8 cellular contexts compared by ENCODE assay signal in genomic region chr13:75635101-75635620, GRCh38. TPM values are rescaled to one million over a fixed set of nuclear protein-coding genes. Genes with fewer than 3 reads are reported as not detected.
DNase-seq lines count a peak whose midpoint lies in the region; ATAC-seq and TF ChIP-seq lines count a peak whose summit lies in the region.

No MANE protein-coding gene starts in this region.

- H4K20me1 ChIP-seq in OCI-LY3 (ENCODE audit: insufficient read depth, low read length) = no peaks in the 10 kb centered on the region

- no peak overlapping the region for H2BK120ac ChIP-seq in neuronal stem cell (ENCODE audit: low read depth, low read length)

- no peak overlapping the region for H3K27ac ChIP-seq in OCI-LY3 (ENCODE audit: low read length)
- peak overlapping the region in 1 of 2 donors; percentile 47 for H3K27ac ChIP-seq in esophagus (ENCODE audit: low read depth in 2 of 2, low read length in 1 of 2)
- H3K27ac ChIP-seq in neuronal stem cell (replicated peaks; ENCODE audit: low read length) = no peak overlapping the region

- H2BK15ac ChIP-seq in neuronal stem cell (ENCODE audit: low read length) = no peak overlapping the region

- no peak overlapping the region for H4K8ac ChIP-seq in neuronal stem cell (ENCODE audit: low read depth, low read length)

- ATAC-seq in HG02623 (IDR thresholded peaks at IDR 0.05; ENCODE audit: unreplicated experiment) = no peak

- H3K9me3 ChIP-seq in OCI-LY3 (ENCODE audit: insufficient read depth, low read length) = no peaks in the 10 kb centered on the region
- H3K9me3 ChIP-seq in esophagus (ENCODE audit: control insufficient read depth in 2 of 2, insufficient read depth in 1 of 2, low read depth in 1 of 2, low read length in 1 of 2) = no peaks in the 10 kb centered on the region
- no peaks in the 10 kb centered on the region for H3K9me3 ChIP-seq in neuronal stem cell (replicated peaks in 1 of 2; ENCODE audit: control insufficient read depth in 2 of 2, insufficient read depth in 1 of 2, low read depth in 1 of 2, low read length in 2 of 2)

- peak; percentile 29 for DNase-seq in GM03348 (ENCODE audit: low spot score)
- no peak for DNase-seq in neuronal stem cell (ENCODE audit: low spot score)
- DNase-seq in SKM-1 treated with dmso at 0.1 percent for 144 hours (lab: John Stamatoyannopoulos, UW; ENCODE audit: unreplicated experiment) = no peak
- no peak for DNase-seq in 8988T
- DNase-seq in Kasumi-1 (lab: John Stamatoyannopoulos, UW) = no peak

- 0 out of 2 replicates have a peak overlapping the region, but pooled peaks have one; percentile 70 for H3K9ac ChIP-seq in OCI-LY3 (ENCODE audit: low read length)
- H3K9ac ChIP-seq in neuronal stem cell (ENCODE audit: low read depth, low read length, poor library complexity) = peak overlapping the region; percentile 50

- H3K14ac ChIP-seq in neuronal stem cell (ENCODE audit: low read length) = no peak overlapping the region

- H3K4me2 ChIP-seq in OCI-LY3 (ENCODE audit: low read length) = peak overlapping the region; percentile 76
- peak overlapping the region; percentile 80 for H3K4me2 ChIP-seq in neuronal stem cell (ENCODE audit: insufficient read depth, low read length, poor library complexity, severe bottlenecking)

- no peak overlapping the region for H2BK12ac ChIP-seq in neuronal stem cell (ENCODE audit: low read length)

- H2AFZ ChIP-seq in OCI-LY3 (ENCODE audit: low read depth, low read length) (peak overlapping the region; percentile 92; the same call in 1 of the 2 replicates), neuronal stem cell (ENCODE audit: low read length) (peak overlapping the region; percentile 99)

- no peak overlapping the region for H2BK5ac ChIP-seq in neuronal stem cell (ENCODE audit: low read length)

- H3K36me3 ChIP-seq in OCI-LY3 (replicated peaks; ENCODE audit: low read depth, low read length) = no peaks in the 10 kb centered on the region
- no peaks in the 10 kb centered on the region for H3K36me3 ChIP-seq in esophagus (ENCODE audit: control insufficient read depth in 2 of 2, insufficient read depth in 2 of 2, low read length in 1 of 2)
- no peaks in the 10 kb centered on the region for H3K36me3 ChIP-seq in neuronal stem cell (replicated peaks in 1 of 2; ENCODE audit: control insufficient read depth in 2 of 2, insufficient read depth in 2 of 2, low read length in 2 of 2)

- no peaks in the 10 kb centered on the region for H3K79me1 ChIP-seq in neuronal stem cell (ENCODE audit: low read depth, low read length)

- no peak overlapping the region for H3K4ac ChIP-seq in neuronal stem cell (ENCODE audit: low read length)

- H3K4me3 ChIP-seq in OCI-LY3 (ENCODE audit: low read length) (peak overlapping the region; percentile 78), esophagus (ENCODE audit: low read depth in 1 of 2, low read length in 2 of 2) (peak overlapping the region; percentile 62 to 71), neuronal stem cell (ENCODE audit: low read length in 2 of 2) (peak overlapping the region in 1 of 2 donors; percentile 76)

- peak overlapping the region; percentile 88 for H2AK5ac ChIP-seq in neuronal stem cell (ENCODE audit: low read depth, low read length)

- H3K4me1 ChIP-seq in OCI-LY3 (ENCODE audit: low read length) = peaks cover 11% of the 10 kb centered on the region
- H3K4me1 ChIP-seq in esophagus (ENCODE audit: control insufficient read depth in 2 of 2, insufficient read depth in 2 of 2, low read length in 1 of 2) = peaks cover 4 to 9% of the 10 kb centered on the region in 2 donors
- H3K4me1 ChIP-seq in neuronal stem cell (ENCODE audit: control insufficient read depth in 2 of 2, insufficient read depth in 1 of 2, low read depth in 1 of 2, low read length in 2 of 2) = peaks cover 4 to 6% of the 10 kb centered on the region in 2 donors

- peak overlapping the region; percentile 91 for H3K18ac ChIP-seq in neuronal stem cell (ENCODE audit: low read length)

- WGBS in esophagus, 2 donors = 31 to 43% methylated on average over 26 of the region's 26 CpGs
- WGBS in neuronal stem cell (ENCODE audit: extremely low coverage in 2 of 2, insufficient read length in 2 of 2, insufficient replicate concordance in 1 of 2), 2 donors = no CpG with 5 or more reads among the region's 26 CpGs

- no peaks in the 10 kb centered on the region for H3K27me3 ChIP-seq in OCI-LY3 (ENCODE audit: low read depth, low read length)
- H3K27me3 ChIP-seq in esophagus (ENCODE audit: control insufficient read depth in 1 of 2, insufficient read depth in 2 of 2, low read length in 2 of 2) = no peaks in the 10 kb centered on the region
- H3K27me3 ChIP-seq in neuronal stem cell (ENCODE audit: control insufficient read depth in 3 of 3, insufficient read depth in 3 of 3, low read depth in 1 of 3, low read length in 3 of 3) = peaks cover 8 to 29% (median 27%) of the 10 kb centered on the region in 3 experiments

- no peak for TF ChIP-seq CTCF in OCI-LY3 (IDR thresholded peaks at IDR 0.05; ENCODE audit: low read depth, low read length)

- no peak overlapping the region for H4K91ac ChIP-seq in neuronal stem cell (ENCODE audit: low read depth, low read length, poor library complexity)

- H3K23ac ChIP-seq in neuronal stem cell (ENCODE audit: low read depth, low read length, poor library complexity) = no peak overlapping the region

- peaks cover 3% of the 10 kb centered on the region; the same call in 1 of the 2 replicates for H3K79me2 ChIP-seq in OCI-LY3 (ENCODE audit: low read length)

RNA-seq across cellular contexts. Expression of gene LMO7, which starts 1.0 kb away (rescaled TPM):
- polyA plus RNA-seq in esophagus = 100 to 1,000 TPM; 115 to 253 TPM
- 2.6 TPM for polyA plus RNA-seq in neuronal stem cell (2013, experiment 1 of 2)
- polyA plus RNA-seq in neuronal stem cell (2013, experiment 2 of 2) = 3.8 TPM
